12 cellular contexts compared by ENCODE assay signal in the genomic region with DNA sequence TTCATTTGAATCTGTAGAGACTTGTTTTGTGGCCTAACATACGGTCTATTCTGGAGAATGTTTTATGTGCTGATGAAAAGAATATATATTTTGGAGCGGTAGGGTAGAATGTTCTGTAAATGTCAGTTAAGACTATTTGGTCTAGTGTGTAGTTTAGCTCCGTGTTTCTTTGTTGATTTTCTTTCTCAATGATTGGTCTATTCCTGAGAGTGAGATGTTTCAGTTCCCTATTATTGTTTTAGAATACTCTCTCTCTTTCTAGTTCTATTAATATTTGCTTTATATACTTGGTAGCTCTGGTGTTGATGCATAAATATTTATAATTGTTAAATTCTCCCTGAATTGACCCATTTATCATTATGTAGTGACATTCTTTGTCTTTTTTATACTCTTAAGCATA.
"Had no signal": no experiment of that assay in that cellular context is flagged by ENCODE, and none has a peak within 500 bp of the region (broad histone marks: within the 10 kb centered on the region; RNA-seq: fewer than 3 reads in every experiment).

No MANE protein-coding gene starts in this region.

- H3K4me3 ChIP-seq: esophagus squamous epithelium, left ventricle myocardium inferior, neural progenitor cell, sigmoid colon, spleen had no signal

- H3K9me3 ChIP-seq: esophagus squamous epithelium, sigmoid colon had no signal

- H3K27me3 ChIP-seq: esophagus squamous epithelium, neural progenitor cell, sigmoid colon, spleen had no signal

- DNase-seq: activated naive CD8-positive, alpha-beta T cell treated with anti-CD3 and anti-CD28 coated beads for 36 hours; amygdala; cortex of kidney; effector CD8-positive, alpha-beta T cell; esophagus squamous epithelium; hippocampal formation; kidney; left ventricle myocardium inferior; naive B cell; sigmoid colon; spleen had no signal

- H3K36me3 ChIP-seq: esophagus squamous epithelium, left ventricle myocardium inferior, neural progenitor cell, sigmoid colon, spleen had no signal

- H3K27ac ChIP-seq: esophagus squamous epithelium, left ventricle myocardium inferior, neural progenitor cell, sigmoid colon, spleen had no signal

- H3K4me1 ChIP-seq: esophagus squamous epithelium, left ventricle myocardium inferior, neural progenitor cell, sigmoid colon, spleen had no signal
